In genomic region chr13:95505265-95505664, GRCh38 we compare ENCODE assay signal across 2 cellular contexts.
TF ChIP-seq lines count a peak whose summit lies in the region.

No MANE protein-coding gene starts in this region.

TF ChIP-seq in GM23338, 12 proteins besides CTCF, POLR2A, EP300 and RAD21:
- no peak for TF ChIP-seq ZNF462 (CRISPR knock-in tag; IDR thresholded peaks at IDR 0.05)
- TF ChIP-seq CREB1 (CRISPR knock-in tag; IDR thresholded peaks at IDR 0.05; ENCODE audit: low read depth), result no peak
- no peak for TF ChIP-seq ZNF331 (CRISPR knock-in tag; IDR thresholded peaks at IDR 0.05; ENCODE audit: low read depth)
- no peak for TF ChIP-seq REST (IDR thresholded peaks at IDR 0.05; ENCODE audit: unreplicated experiment)
- no peak for TF ChIP-seq NANOG (IDR thresholded peaks at IDR 0.05; ENCODE audit: borderline replicate concordance)
- TF ChIP-seq EZH2 (IDR thresholded peaks at IDR 0.05; ENCODE audit: low read depth, unreplicated experiment), result no peak
- no peak for TF ChIP-seq EZH2phosphoT487 (IDR thresholded peaks at IDR 0.05; ENCODE audit: unreplicated experiment)
- TF ChIP-seq ZNF114 (CRISPR knock-in tag; IDR thresholded peaks at IDR 0.05), result no peak
- no peak for TF ChIP-seq JUNB (IDR thresholded peaks at IDR 0.05; ENCODE audit: unreplicated experiment)
- no peak for TF ChIP-seq STAT1 (IDR thresholded peaks at IDR 0.05; ENCODE audit: unreplicated experiment)
- TF ChIP-seq ETS1 (IDR thresholded peaks at IDR 0.05), result no peak
- TF ChIP-seq POLR2AphosphoS5 (IDR thresholded peaks at IDR 0.05; ENCODE audit: low read depth), result no peak

TF ChIP-seq in endothelial cell of umbilical vein, 7 proteins besides CTCF, POLR2A, EP300 and RAD21:
- no peak for TF ChIP-seq POLR2AphosphoS5 (IDR thresholded peaks at IDR 0.05; ENCODE audit: insufficient read depth, low read depth, low read length)
- TF ChIP-seq MYC (IDR thresholded peaks at IDR 0.05; ENCODE audit: low read depth, low read length), result no peak
- TF ChIP-seq EZH2 (IDR thresholded peaks at IDR 0.05; ENCODE audit: borderline replicate concordance, low read depth, low read length, severe bottlenecking), result no peak
- no peak for TF ChIP-seq FOS (IDR thresholded peaks at IDR 0.05; ENCODE audit: borderline replicate concordance, insufficient read depth, low read length)
- TF ChIP-seq GATA2 (IDR thresholded peaks at IDR 0.05; ENCODE audit: insufficient read depth, insufficient read length, low read depth, low read length), result no peak
